Comparison of ENCODE assay signal across 23 cellular contexts in genomic region chr2:147247749-147248148, GRCh38.
"Had no signal": no experiment of that assay in that cellular context is flagged by ENCODE, and none has a peak within 500 bp of the region (broad histone marks: within the 10 kb centered on the region; RNA-seq: fewer than 3 reads in every experiment).

No MANE protein-coding gene starts in this region.

- H3K4me3 Mint-ChIP-seq: activated CD4-positive, alpha-beta memory T cell treated with anti-CD3 and anti-CD28 coated beads for 36 hours; activated naive CD4-positive, alpha-beta T cell treated with anti-CD3 and anti-CD28 coated beads, Interleukin-2, amount 10 ng/mL, durations not matched to agents 7 days and 5 days; activated T-cell treated with anti-CD3 and anti-CD28 coated beads, Interleukin-2, amount 50 U/mL, for 72 hours; effector memory CD8-positive, alpha-beta T cell; natural killer cell; stimulated activated memory B cell treated with anti-CD40 and anti-IgM and Interleukin-4, amounts not matched to agents 10 μg/mL and 1 μg/mL and 100 μg/mL, for 72 hours had no signal

- H3K4me1 ChIP-seq: colonic mucosa, esophagus squamous epithelium, left ventricle myocardium inferior, sigmoid colon, stomach, suprapubic skin, tibial nerve had no signal

- H3K36me3 ChIP-seq: colonic mucosa, esophagus squamous epithelium, gastrocnemius medialis, left ventricle myocardium inferior, sigmoid colon, stomach, suprapubic skin, tibial nerve had no signal

- H3K4me2 ChIP-seq: smooth muscle cell had no signal

- H3K4me1 Mint-ChIP-seq: activated naive CD4-positive, alpha-beta T cell treated with anti-CD3 and anti-CD28 coated beads, Interleukin-2, amount 10 ng/mL, durations not matched to agents 7 days and 5 days; natural killer cell; stimulated activated memory B cell treated with anti-CD40 and anti-IgM and Interleukin-4, amounts not matched to agents 10 μg/mL and 1 μg/mL and 100 μg/mL, for 72 hours had no signal

- H3K27ac Mint-ChIP-seq: activated CD4-positive, alpha-beta memory T cell treated with anti-CD3 and anti-CD28 coated beads for 36 hours; activated naive CD4-positive, alpha-beta T cell treated with anti-CD3 and anti-CD28 coated beads, Interleukin-2, amount 10 ng/mL, durations not matched to agents 7 days and 5 days; activated T-cell treated with anti-CD3 and anti-CD28 coated beads, Interleukin-2, amount 50 U/mL, for 72 hours; effector memory CD8-positive, alpha-beta T cell; natural killer cell; stimulated activated memory B cell treated with anti-CD40 and anti-IgM and Interleukin-4, amounts not matched to agents 10 μg/mL and 1 μg/mL and 100 μg/mL, for 72 hours had no signal

- H3K27me3 Mint-ChIP-seq: activated CD4-positive, alpha-beta memory T cell treated with anti-CD3 and anti-CD28 coated beads for 36 hours; effector memory CD8-positive, alpha-beta T cell; stimulated activated memory B cell treated with anti-CD40 and anti-IgM and Interleukin-4, amounts not matched to agents 10 μg/mL and 1 μg/mL and 100 μg/mL, for 72 hours had no signal

- ATAC-seq: activated T-cell treated with anti-CD3 and anti-CD28 coated beads, Interleukin-2, amount 50 U/mL, for 72 hours; effector memory CD8-positive, alpha-beta T cell; gastrocnemius medialis; natural killer cell; stimulated activated memory B cell treated with anti-CD40 and anti-IgM and Interleukin-4, amounts not matched to agents 10 μg/mL and 1 μg/mL and 100 μg/mL, for 72 hours had no signal

- H3K9me3 ChIP-seq: colonic mucosa, esophagus squamous epithelium, gastrocnemius medialis, sigmoid colon, stomach, suprapubic skin, tibial nerve had no signal

- H3K36me3 Mint-ChIP-seq: activated CD4-positive, alpha-beta memory T cell treated with anti-CD3 and anti-CD28 coated beads for 36 hours; stimulated activated memory B cell treated with anti-CD40 and anti-IgM and Interleukin-4, amounts not matched to agents 10 μg/mL and 1 μg/mL and 100 μg/mL, for 72 hours had no signal

- H3K4me3 ChIP-seq: colonic mucosa, dorsolateral prefrontal cortex, esophagus squamous epithelium, gastrocnemius medialis, left ventricle myocardium inferior, sigmoid colon, smooth muscle cell, stomach, suprapubic skin, tibial nerve had no signal

- H3K27me3 ChIP-seq: colonic mucosa, esophagus squamous epithelium, gastrocnemius medialis, sigmoid colon, stomach, suprapubic skin, tibial nerve had no signal

- H3K27ac ChIP-seq: colonic mucosa, dorsolateral prefrontal cortex, esophagus squamous epithelium, gastrocnemius medialis, left ventricle myocardium inferior, sigmoid colon, stomach, suprapubic skin, tibial nerve had no signal

- DNase-seq: activated CD4-positive, alpha-beta memory T cell treated with anti-CD3 and anti-CD28 coated beads for 36 hours; activated CD4-positive, alpha-beta T cell treated with anti-CD3 and anti-CD28 coated beads for 4 hours; activated CD4-positive, CD25-positive, alpha-beta regulatory T cell; activated effector memory CD4-positive, alpha-beta T cell treated with Interleukin-2 at 50 U/mL for 16 hours; activated naive CD4-positive, alpha-beta T cell treated with anti-CD3 and anti-CD28 coated beads, Interleukin-2, amount 10 ng/mL, durations not matched to agents 7 days and 5 days; activated T-cell treated with anti-CD3 and anti-CD28 coated beads, Interleukin-2, amount 50 U/mL, for 72 hours; amygdala; colonic mucosa; dorsolateral prefrontal cortex; effector memory CD8-positive, alpha-beta T cell; esophagus squamous epithelium; gastrocnemius medialis; head of caudate nucleus; hypothalamus; left ventricle myocardium inferior; natural killer cell; sigmoid colon; stimulated activated CD4-positive, alpha-beta T cell treated with anti-CD3 and anti-CD28 coated beads, Interleukin-15, amount 100 ng/mL, for 24 hours; stomach had no signal
